19 cellular contexts compared by ENCODE assay signal in genomic region chr6:136656121-136656520, GRCh38.
DNase-seq lines count a peak whose midpoint lies in the region; ATAC-seq, FAIRE-seq and TF ChIP-seq lines count a peak whose summit lies in the region.
"Had no signal": no experiment of that assay in that cellular context is flagged by ENCODE, and none has a peak within 500 bp of the region (broad histone marks: within the 10 kb centered on the region; RNA-seq: fewer than 3 reads in every experiment).

No MANE protein-coding gene starts in this region.

- H3K36me3 ChIP-seq in astrocyte (ENCODE audit: insufficient read depth, low read length), result no peaks in the 10 kb centered on the region

- H3K79me2 ChIP-seq in astrocyte (ENCODE audit: insufficient read depth, low read length), result no peaks in the 10 kb centered on the region

- peaks cover 4% of the 10 kb centered on the region for H3K4me1 Mint-ChIP-seq in astrocyte (ENCODE audit: low read depth, unreplicated experiment)

- H4K20me1 ChIP-seq in astrocyte (ENCODE audit: insufficient read depth, low read length), result no peaks in the 10 kb centered on the region

- no peak overlapping the region for H3K4me3 ChIP-seq in AG10803 (ENCODE audit: low read length)
- H3K4me3 ChIP-seq in astrocyte (ENCODE audit: insufficient read depth, low read depth, low read length), result no peak overlapping the region
- no peak overlapping the region for H3K4me3 ChIP-seq in right cardiac atrium (ENCODE audit: low read length)

- H3K4me2 ChIP-seq in astrocyte (ENCODE audit: low read length), result no peak overlapping the region
- H3K4me2 ChIP-seq: SK-N-SH had no signal

- no peaks in the 10 kb centered on the region for H3K27me3 ChIP-seq in astrocyte (ENCODE audit: insufficient read depth, low read length)
- H3K27me3 ChIP-seq in right cardiac atrium (ENCODE audit: control insufficient read depth, insufficient read depth), result no peaks in the 10 kb centered on the region

- no peaks in the 10 kb centered on the region for H3K9me3 Mint-ChIP-seq in astrocyte (ENCODE audit: unreplicated experiment)

- H3K27ac Mint-ChIP-seq in astrocyte (ENCODE audit: unreplicated experiment), result no peak overlapping the region

- H3K9me3 ChIP-seq in astrocyte (ENCODE audit: insufficient read depth, low read depth, low read length) (no peaks in the 10 kb centered on the region), right cardiac atrium (ENCODE audit: control insufficient read depth, low read length) (no peaks in the 10 kb centered on the region)
- H3K9me3 ChIP-seq: SK-N-SH had no signal

- intact Hi-C loops in right cardiac atrium (cut with DNase I), result no loop called here

- WGBS in right cardiac atrium, result 71% methylated on average over 1 of the region's 1 CpG

- DNase-seq in AG10803 (ENCODE audit: low read depth) (peak; percentile 39), RPMI7951 (ENCODE audit: low read depth) (peak; percentile 57), astrocyte (ENCODE audit: low read depth) (peak; percentile 31), iris pigment epithelial cell (ENCODE audit: low read depth) (peak; percentile 84), right cardiac atrium (no peak), T-helper 9 cell (no peak)
- DNase-seq: C1 segment of cervical spinal cord, DND-41, H7, KG1, NCI-H1105, NCI-H1694, NCI-H524, SK-N-SH had no signal

- TF ChIP-seq CTCF in AG10803 (conservative IDR thresholded peaks at IDR 0.05; ENCODE audit: low read length), result no peak
- TF ChIP-seq CTCF in astrocyte (IDR thresholded peaks at IDR 0.05; ENCODE audit: insufficient read depth, low read depth, low read length), result no peak

- H3K36me3 Mint-ChIP-seq in astrocyte (ENCODE audit: low read depth, unreplicated experiment), result peaks cover 3% of the 10 kb centered on the region

- no peak overlapping the region for H2AFZ ChIP-seq in astrocyte (ENCODE audit: low read depth, low read length)

- H3K27me3 Mint-ChIP-seq in astrocyte (ENCODE audit: low read depth, unreplicated experiment), result no peaks in the 10 kb centered on the region

- no peak for FAIRE-seq in astrocyte (lab: Jason Lieb, UNC)
- FAIRE-seq: G401.6, GM18507, HepG2 had no signal

- H3K27ac ChIP-seq in astrocyte (ENCODE audit: low read depth, low read length) (no peak overlapping the region), right cardiac atrium (ENCODE audit: low read length) (no peak overlapping the region)

- H3K9ac ChIP-seq in astrocyte (ENCODE audit: low read length), result no peak overlapping the region
- H3K9ac ChIP-seq: SK-N-SH had no signal

- no peaks in the 10 kb centered on the region for H3K4me1 ChIP-seq in astrocyte (ENCODE audit: insufficient read depth, low read length)
- no peaks in the 10 kb centered on the region for H3K4me1 ChIP-seq in right cardiac atrium (ENCODE audit: control insufficient read depth, insufficient read depth, low read length)

- H3K4me3 Mint-ChIP-seq in astrocyte (ENCODE audit: unreplicated experiment), result no peak overlapping the region

- no peak for ATAC-seq in right cardiac atrium
- ATAC-seq in GM21360 (IDR thresholded peaks at IDR 0.05; ENCODE audit: unreplicated experiment), result no peak
- no peak for ATAC-seq in GM21423 (IDR thresholded peaks at IDR 0.05; ENCODE audit: unreplicated experiment)
- ATAC-seq: HepG2 had no signal

Comparison
In these comparisons a context has a peak if more than half of its experiments do, and no peak if none do; other contexts are left out.
1. DNase-seq: peak in AG10803 (single experiment), RPMI7951 (single experiment), astrocyte (single experiment) and iris pigment epithelial cell (single experiment); none in right cardiac atrium (0 of 3) and T-helper 9 cell (single experiment).